In genomic region chr1:31583995-31584868, GRCh38 we compare ENCODE assay signal across 11 cellular contexts. TPM values are rescaled to one million over a fixed set of nuclear protein-coding genes. Genes with fewer than 3 reads are reported as not detected.
DNase-seq lines count a peak whose midpoint lies in the region; ATAC-seq and TF ChIP-seq lines count a peak whose summit lies in the region.
"Had no signal": no experiment of that assay in that cellular context is flagged by ENCODE, and none has a peak within 500 bp of the region (broad histone marks: within the 10 kb centered on the region; RNA-seq: fewer than 3 reads in every experiment).

No MANE protein-coding gene starts in this region.

- no peaks in the 10 kb centered on the region for H3K9me3 Mint-ChIP-seq in activated CD4-positive, alpha-beta T cell treated with anti-CD3 and anti-CD28 coated beads, Interleukin-2, amount 10 ng/mL, durations not matched to agents 24 days and 14 days

- H3K4me2 ChIP-seq in MM.1S (ENCODE audit: low read depth, low read length) = no peak overlapping the region

- peak; percentile 53 for DNase-seq in NCI-H1092 treated with DMSO at 0.1 percent for 48 hours (lab: John Stamatoyannopoulos, UW)
- no peak for DNase-seq in breast epithelium (ENCODE audit: low spot score in 2 of 2)
- peak; percentile 79 to 83 for DNase-seq in left colon
- peak; percentile 93 to 95 for DNase-seq in thyroid gland
- no peak for DNase-seq in MM.1S
- no peak for DNase-seq in activated CD4-positive, alpha-beta T cell treated with anti-CD3 and anti-CD28 coated beads, Interleukin-2, amount 10 ng/mL, durations not matched to agents 24 days and 14 days
- DNase-seq: central memory CD4-positive, alpha-beta T cell had no signal

- ATAC-seq in left colon = peak; percentile 23
- ATAC-seq in HG03469 (IDR thresholded peaks at IDR 0.05; ENCODE audit: unreplicated experiment) = no peak

- H3K36me3 ChIP-seq in breast epithelium (no peaks in the 10 kb centered on the region), thyroid gland (peaks cover 30 to 32% of the 10 kb centered on the region in 2 donors), MM.1S (replicated peaks; ENCODE audit: insufficient read depth, low read length) (no peaks in the 10 kb centered on the region)
- H3K36me3 ChIP-seq: neutrophil had no signal

- no peaks in the 10 kb centered on the region for H3K79me2 ChIP-seq in MM.1S (ENCODE audit: low read length)

- peak overlapping the region; percentile 50 to 85 for H3K27ac ChIP-seq in breast epithelium
- H3K27ac ChIP-seq in thyroid gland = peak overlapping the region; percentile 80 to 91 (median 90)
- no peak overlapping the region for H3K27ac ChIP-seq in MM.1S (ENCODE audit: low read length)
- H3K27ac ChIP-seq: neutrophil had no signal

- H3K4me1 Mint-ChIP-seq in activated CD4-positive, alpha-beta T cell treated with anti-CD3 and anti-CD28 coated beads, Interleukin-2, amount 10 ng/mL, durations not matched to agents 24 days and 14 days = peaks cover under 1% of the 10 kb centered on the region

- no peaks in the 10 kb centered on the region for H4K20me1 ChIP-seq in MM.1S (ENCODE audit: insufficient read depth, low read length)

- H3K9me3 ChIP-seq in breast epithelium (no peaks in the 10 kb centered on the region), thyroid gland (no peaks in the 10 kb centered on the region), MM.1S (replicated peaks; ENCODE audit: insufficient read depth, low read length) (no peaks in the 10 kb centered on the region)
- H3K9me3 ChIP-seq: neutrophil had no signal

- H2AFZ ChIP-seq in MM.1S (ENCODE audit: low read length) = no peak overlapping the region

- H3K27me3 ChIP-seq in breast epithelium (no peaks in the 10 kb centered on the region), thyroid gland (no peaks in the 10 kb centered on the region), MM.1S (replicated peaks; ENCODE audit: insufficient read depth, low read length) (no peaks in the 10 kb centered on the region; the same call in 1 of the 2 replicates)

- H3F3A ChIP-seq in MM.1S (ENCODE audit: insufficient read depth, low read length) = no peaks in the 10 kb centered on the region

- TF ChIP-seq CTCF in breast epithelium (IDR thresholded peaks at IDR 0.05) = no peak
- no peak for TF ChIP-seq CTCF in thyroid gland (IDR thresholded peaks at IDR 0.05)
- TF ChIP-seq CTCF in MM.1S (IDR thresholded peaks at IDR 0.05; ENCODE audit: low read length) = no peak

- no peak overlapping the region for H3K9ac ChIP-seq in MM.1S (ENCODE audit: low read length)

- H3K4me1 ChIP-seq in breast epithelium (peaks cover 6 to 13% of the 10 kb centered on the region in 2 donors), thyroid gland (peaks cover 72 to 89% of the 10 kb centered on the region in 2 donors), MM.1S (ENCODE audit: low read length) (no peaks in the 10 kb centered on the region)

- WGBS in thyroid gland, 2 donors = 46 to 55% methylated on average over 12 of the region's 13 CpGs

- intact Hi-C loops in breast epithelium (cut with DNase I; ENCODE audit: low total_unique reads) (no loop called here), left colon (cut with DNase I, micrococcal nuclease) (no loop called here), thyroid gland (cut with DNase I) (no loop called here)
- intact Hi-C loops in activated CD4-positive, alpha-beta T cell treated with anti-CD3 and anti-CD28 coated beads, Interleukin-2, amount 10 ng/mL, durations not matched to agents 24 days and 14 days (cut with micrococcal nuclease) = no loop called here

- H3K27me3 Mint-ChIP-seq in activated CD4-positive, alpha-beta T cell treated with anti-CD3 and anti-CD28 coated beads, Interleukin-2, amount 10 ng/mL, durations not matched to agents 24 days and 14 days = peaks cover 6% of the 10 kb centered on the region

- no peaks in the 10 kb centered on the region for H3K36me3 Mint-ChIP-seq in activated CD4-positive, alpha-beta T cell treated with anti-CD3 and anti-CD28 coated beads, Interleukin-2, amount 10 ng/mL, durations not matched to agents 24 days and 14 days (ENCODE audit: low read depth)

- H3K4me3 Mint-ChIP-seq in activated CD4-positive, alpha-beta T cell treated with anti-CD3 and anti-CD28 coated beads, Interleukin-2, amount 10 ng/mL, durations not matched to agents 24 days and 14 days = no peak overlapping the region

- TF ChIP-seq POLR2A in breast epithelium (IDR thresholded peaks at IDR 0.05) (no peak), thyroid gland (IDR thresholded peaks at IDR 0.05) (peak in 1 of 2 donors; percentile 43)

- no peak overlapping the region for H3K27ac Mint-ChIP-seq in activated CD4-positive, alpha-beta T cell treated with anti-CD3 and anti-CD28 coated beads, Interleukin-2, amount 10 ng/mL, durations not matched to agents 24 days and 14 days

- H3K4me3 ChIP-seq in breast epithelium (peak overlapping the region in 1 of 3 donors; percentile 40), thyroid gland (replicated peaks in 1 of 3) (no peak overlapping the region), MM.1S (ENCODE audit: low read length) (no peak overlapping the region)

- H3K9me2 ChIP-seq in MM.1S (replicated peaks; ENCODE audit: insufficient read depth, low read length) = no peaks in the 10 kb centered on the region

RNA-seq across cellular contexts. Expression of gene TINAGL1, which starts 7.9 kb away (rescaled TPM):
- total RNA-seq in breast epithelium (100 to 1,000 TPM in 2 of 3 donors, 10 to 100 TPM in 1; 85.9 to 187 (median 144) TPM), left colon (100 to 1,000 TPM; 135 to 139 TPM), thyroid gland (100 to 1,000 TPM; 157 to 391 (median 227) TPM)
- not detected in 2 replicates for total RNA-seq in activated CD4-positive, alpha-beta T cell treated with anti-CD3 and anti-CD28 coated beads, Interleukin-2, amount 10 ng/mL, durations not matched to agents 24 days and 14 days
- total RNA-seq: T-helper 2 cell treated with Interferon-gamma antibody and Interleukin-4, amounts not matched to agents 100 ng/mL and 5 ng/mL, for 36 hours had no signal

RNA-seq across cellular contexts. Expression of gene HCRTR1, which starts 33.3 kb away (rescaled TPM):
- total RNA-seq in breast epithelium (not detected), left colon (under 1 TPM in 1 of 2 donors, not detected in 1; 0.14 TPM), thyroid gland (1 to 10 TPM in 2 of 4 donors, under 1 TPM in 2; 0.40 to 5.6 (median 1.3) TPM)
- not detected in 2 replicates for total RNA-seq in activated CD4-positive, alpha-beta T cell treated with anti-CD3 and anti-CD28 coated beads, Interleukin-2, amount 10 ng/mL, durations not matched to agents 24 days and 14 days
- total RNA-seq: HT1080; T-helper 2 cell treated with Interferon-gamma antibody and Interleukin-4, amounts not matched to agents 100 ng/mL and 5 ng/mL, for 36 hours had no signal

Comparison
In these comparisons a context has a peak if more than half of its experiments do, and no peak if none do; other contexts are left out.
1. DNase-seq: peak in NCI-H1092 treated with DMSO at 0.1 percent for 48 hours (single experiment), left colon (2 of 2) and thyroid gland (2 of 2); none in breast epithelium (0 of 2), MM.1S (single experiment) and activated CD4-positive, alpha-beta T cell treated with anti-CD3 and anti-CD28 coated beads, Interleukin-2, amount 10 ng/mL, durations not matched to agents 24 days and 14 days (single experiment).
2. RNA of gene TINAGL1, which starts 7.9 kb away (total RNA-seq): 157 to 391 TPM in thyroid gland, 85.9 to 187 TPM in breast epithelium and 135 to 139 TPM in left colon; not detected in activated CD4-positive, alpha-beta T cell treated with anti-CD3 and anti-CD28 coated beads, Interleukin-2, amount 10 ng/mL, durations not matched to agents 24 days and 14 days; every median in the first group is over 10 times any median in the second.